1 cellular context compared by ENCODE assay signal in the genomic region with DNA sequence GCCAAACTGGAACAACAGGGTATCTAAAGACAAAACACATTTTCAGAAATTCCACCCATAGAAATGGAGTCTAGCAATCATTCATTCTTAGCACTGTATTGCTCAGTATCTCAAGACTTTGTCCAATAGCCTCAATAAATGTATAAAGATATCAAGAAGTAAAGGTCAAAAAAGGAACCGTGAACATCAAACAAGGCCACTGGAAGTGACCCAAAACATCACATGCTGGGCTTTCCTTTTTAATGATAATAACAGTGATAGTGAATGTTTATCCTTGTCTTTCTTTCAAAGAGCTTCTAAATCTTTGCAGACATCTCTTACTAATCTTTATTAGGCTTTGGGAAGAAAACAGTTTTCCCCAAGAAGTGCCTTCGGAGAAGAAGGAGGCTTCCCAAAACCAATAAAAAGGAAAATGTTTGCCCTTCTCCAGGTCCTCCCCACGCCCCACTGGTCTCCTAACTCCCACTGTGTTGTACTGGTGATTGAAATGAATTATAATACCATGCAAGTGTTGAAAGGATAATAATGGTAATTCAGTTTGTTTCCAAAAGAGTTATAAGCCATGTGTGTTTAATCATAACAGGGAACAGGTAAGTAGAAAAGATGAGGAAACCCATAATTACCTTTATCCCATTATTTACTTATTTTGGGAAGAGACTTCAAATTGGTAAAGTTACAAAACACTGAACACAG.
TF ChIP-seq lines count a peak whose summit lies in the region.

No MANE protein-coding gene starts in this region.

TF ChIP-seq in HepG2, 621 proteins besides CTCF, POLR2A, EP300 and RAD21:
- TF ChIP-seq IRF9 (CRISPR knock-in tag; IDR thresholded peaks at IDR 0.05; ENCODE audit: borderline replicate concordance) (no peak), ZEB1 (IDR thresholded peaks at IDR 0.05; ENCODE audit: insufficient replicate concordance, low read depth) (no peak), ZNF775 (CRISPR knock-in tag; IDR thresholded peaks at IDR 0.05; ENCODE audit: borderline replicate concordance) (no peak), ZNF547 (CRISPR knock-in tag; IDR thresholded peaks at IDR 0.05) (no peak), ZFP41 (CRISPR knock-in tag; IDR thresholded peaks at IDR 0.05; ENCODE audit: borderline replicate concordance) (no peak), CHD2 (IDR thresholded peaks at IDR 0.05; ENCODE audit: low read depth, low read length) (no peak), PHF8 (CRISPR knock-in tag; IDR thresholded peaks at IDR 0.05) (no peak), ASH2L (IDR thresholded peaks at IDR 0.05; ENCODE audit: insufficient read length, low read depth, low read length) (no peak), AGO1 (IDR thresholded peaks at IDR 0.05; ENCODE audit: low read depth, low read length, poor library complexity, severe bottlenecking) (no peak), E2F2 (CRISPR knock-in tag; IDR thresholded peaks at IDR 0.05; ENCODE audit: borderline replicate concordance) (no peak), ZNF83 (CRISPR knock-in tag; IDR thresholded peaks at IDR 0.05; ENCODE audit: borderline replicate concordance) (no peak), TARDBP (CRISPR knock-in tag; IDR thresholded peaks at IDR 0.05) (no peak), SKI (IDR thresholded peaks at IDR 0.05; ENCODE audit: partially characterized antibody) (no peak), ZMYM2 (CRISPR knock-in tag; IDR thresholded peaks at IDR 0.05) (no peak), E2F5 (CRISPR knock-in tag; conservative IDR thresholded peaks at IDR 0.05) (no peak), AKNA (CRISPR knock-in tag; IDR thresholded peaks at IDR 0.05; ENCODE audit: borderline replicate concordance) (no peak)
- TF ChIP-seq, protein P1, sequence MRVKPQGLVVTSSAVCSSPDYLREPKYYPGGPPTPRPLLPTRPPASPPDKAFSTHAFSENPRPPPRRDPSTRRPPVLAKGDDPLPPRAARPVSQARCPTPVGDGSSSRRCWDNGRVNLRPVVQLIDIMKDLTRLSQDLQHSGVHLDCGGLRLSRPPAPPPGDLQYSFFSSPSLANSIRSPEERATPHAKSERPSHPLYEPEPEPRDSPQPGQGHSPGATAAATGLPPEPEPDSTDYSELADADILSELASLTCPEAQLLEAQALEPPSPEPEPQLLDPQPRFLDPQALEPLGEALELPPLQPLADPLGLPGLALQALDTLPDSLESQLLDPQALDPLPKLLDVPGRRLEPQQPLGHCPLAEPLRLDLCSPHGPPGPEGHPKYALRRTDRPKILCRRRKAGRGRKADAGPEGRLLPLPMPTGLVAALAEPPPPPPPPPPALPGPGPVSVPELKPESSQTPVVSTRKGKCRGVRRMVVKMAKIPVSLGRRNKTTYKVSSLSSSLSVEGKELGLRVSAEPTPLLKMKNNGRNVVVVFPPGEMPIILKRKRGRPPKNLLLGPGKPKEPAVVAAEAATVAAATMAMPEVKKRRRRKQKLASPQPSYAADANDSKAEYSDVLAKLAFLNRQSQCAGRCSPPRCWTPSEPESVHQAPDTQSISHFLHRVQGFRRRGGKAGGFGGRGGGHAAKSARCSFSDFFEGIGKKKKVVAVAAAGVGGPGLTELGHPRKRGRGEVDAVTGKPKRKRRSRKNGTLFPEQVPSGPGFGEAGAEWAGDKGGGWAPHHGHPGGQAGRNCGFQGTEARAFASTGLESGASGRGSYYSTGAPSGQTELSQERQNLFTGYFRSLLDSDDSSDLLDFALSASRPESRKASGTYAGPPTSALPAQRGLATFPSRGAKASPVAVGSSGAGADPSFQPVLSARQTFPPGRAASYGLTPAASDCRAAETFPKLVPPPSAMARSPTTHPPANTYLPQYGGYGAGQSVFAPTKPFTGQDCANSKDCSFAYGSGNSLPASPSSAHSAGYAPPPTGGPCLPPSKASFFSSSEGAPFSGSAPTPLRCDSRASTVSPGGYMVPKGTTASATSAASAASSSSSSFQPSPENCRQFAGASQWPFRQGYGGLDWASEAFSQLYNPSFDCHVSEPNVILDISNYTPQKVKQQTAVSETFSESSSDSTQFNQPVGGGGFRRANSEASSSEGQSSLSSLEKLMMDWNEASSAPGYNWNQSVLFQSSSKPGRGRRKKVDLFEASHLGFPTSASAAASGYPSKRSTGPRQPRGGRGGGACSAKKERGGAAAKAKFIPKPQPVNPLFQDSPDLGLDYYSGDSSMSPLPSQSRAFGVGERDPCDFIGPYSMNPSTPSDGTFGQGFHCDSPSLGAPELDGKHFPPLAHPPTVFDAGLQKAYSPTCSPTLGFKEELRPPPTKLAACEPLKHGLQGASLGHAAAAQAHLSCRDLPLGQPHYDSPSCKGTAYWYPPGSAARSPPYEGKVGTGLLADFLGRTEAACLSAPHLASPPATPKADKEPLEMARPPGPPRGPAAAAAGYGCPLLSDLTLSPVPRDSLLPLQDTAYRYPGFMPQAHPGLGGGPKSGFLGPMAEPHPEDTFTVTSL (CRISPR knock-in tag; IDR thresholded peaks at IDR 0.05; ENCODE audit: borderline replicate concordance), result no peak
